In the genomic region with DNA sequence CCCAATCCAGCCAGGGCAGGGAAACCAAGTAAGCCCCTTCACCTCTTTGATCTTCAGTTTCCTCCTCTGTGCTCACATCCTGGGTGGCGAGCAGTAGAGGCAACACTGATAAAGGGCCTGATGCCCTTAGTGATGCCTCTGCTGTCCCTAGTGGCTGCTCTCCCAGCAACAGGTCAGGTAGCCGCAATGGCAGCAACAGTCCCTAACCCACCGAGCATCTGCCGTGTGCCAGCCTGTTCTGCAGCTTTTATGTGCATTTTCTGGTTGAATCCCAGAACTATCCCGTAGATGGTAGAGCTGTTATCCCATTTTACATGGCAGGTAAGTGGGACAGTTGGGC, we compare ENCODE assay signal across 14 cellular contexts. TPM values are rescaled to one million over a fixed set of nuclear protein-coding genes. Genes with fewer than 3 reads are reported as not detected.
DNase-seq lines count a peak whose midpoint lies in the region; FAIRE-seq and TF ChIP-seq lines count a peak whose summit lies in the region.
"Had no signal": no experiment of that assay in that cellular context is flagged by ENCODE, and none has a peak within 500 bp of the region (broad histone marks: within the 10 kb centered on the region; RNA-seq: fewer than 3 reads in every experiment).

No MANE protein-coding gene starts in this region.

- peak overlapping the region; percentile 84 for H3K27ac Mint-ChIP-seq in activated CD4-positive, alpha-beta T cell treated with anti-CD3 and anti-CD28 coated beads, Interleukin-2, amount 10 ng/mL, durations not matched to agents 7 days and 5 days
- H3K27ac Mint-ChIP-seq in activated CD4-positive, alpha-beta T cell treated with anti-CD3 and anti-CD28 coated beads, Interleukin-2, amount 10 ng/mL, durations not matched to agents 24 days and 14 days, result no peak overlapping the region
- H3K27ac Mint-ChIP-seq in chondrocyte (ENCODE audit: unreplicated experiment) (peak overlapping the region; percentile 73), progenitor cell of endocrine pancreas (peak overlapping the region; percentile 85)
- no peak overlapping the region for H3K27ac Mint-ChIP-seq in activated T-helper 2 cell treated with anti-CD3 and anti-CD28 coated beads, Interferon-gamma antibody, Interleukin-2, Interleukin-4, amounts not matched to agents 10 μg/mL and 5 μg/mL and 100 μg/mL, durations not matched to agents 14 hours and 24 hours and 36 hours

- H3K27me3 Mint-ChIP-seq in activated CD4-positive, alpha-beta T cell treated with anti-CD3 and anti-CD28 coated beads, Interleukin-2, amount 10 ng/mL, durations not matched to agents 7 days and 5 days, result no peaks in the 10 kb centered on the region
- no peaks in the 10 kb centered on the region for H3K27me3 Mint-ChIP-seq in activated CD4-positive, alpha-beta T cell treated with anti-CD3 and anti-CD28 coated beads, Interleukin-2, amount 10 ng/mL, durations not matched to agents 24 days and 14 days
- H3K27me3 Mint-ChIP-seq in chondrocyte (ENCODE audit: low read depth), result no peaks in the 10 kb centered on the region
- H3K27me3 Mint-ChIP-seq in progenitor cell of endocrine pancreas, result peaks cover 3% of the 10 kb centered on the region
- H3K27me3 Mint-ChIP-seq in activated T-helper 2 cell treated with anti-CD3 and anti-CD28 coated beads, Interferon-gamma antibody, Interleukin-2, Interleukin-4, amounts not matched to agents 10 μg/mL and 5 μg/mL and 100 μg/mL, durations not matched to agents 14 hours and 24 hours and 36 hours (ENCODE audit: low read depth), result no peaks in the 10 kb centered on the region

- H3K4me3 Mint-ChIP-seq in activated CD4-positive, alpha-beta T cell treated with anti-CD3 and anti-CD28 coated beads, Interleukin-2, amount 10 ng/mL, durations not matched to agents 7 days and 5 days, result no peak overlapping the region
- H3K4me3 Mint-ChIP-seq in activated CD4-positive, alpha-beta T cell treated with anti-CD3 and anti-CD28 coated beads, Interleukin-2, amount 10 ng/mL, durations not matched to agents 24 days and 14 days, result no peak overlapping the region
- no peak overlapping the region for H3K4me3 Mint-ChIP-seq in chondrocyte (ENCODE audit: unreplicated experiment)
- H3K4me3 Mint-ChIP-seq in progenitor cell of endocrine pancreas (ENCODE audit: low read depth), result no peak overlapping the region
- no peak overlapping the region for H3K4me3 Mint-ChIP-seq in activated T-helper 2 cell treated with anti-CD3 and anti-CD28 coated beads, Interferon-gamma antibody, Interleukin-2, Interleukin-4, amounts not matched to agents 10 μg/mL and 5 μg/mL and 100 μg/mL, durations not matched to agents 14 hours and 24 hours and 36 hours (ENCODE audit: low read depth)
- H3K4me3 Mint-ChIP-seq: CD14-positive monocyte had no signal

- intact Hi-C loops in activated CD4-positive, alpha-beta T cell treated with anti-CD3 and anti-CD28 coated beads, Interleukin-2, amount 10 ng/mL, durations not matched to agents 24 days and 14 days (cut with micrococcal nuclease), result no loop called here
- intact Hi-C loops in activated T-helper 2 cell treated with anti-CD3 and anti-CD28 coated beads, Interferon-gamma antibody, Interleukin-2, Interleukin-4, amounts not matched to agents 10 μg/mL and 5 μg/mL and 100 μg/mL, durations not matched to agents 14 hours and 24 hours and 36 hours (cut with micrococcal nuclease), result no loop called here

- CTCF ChIA-PET in activated CD4-positive, alpha-beta T cell treated with anti-CD3 and anti-CD28 coated beads, Interleukin-2, amount 10 ng/mL, durations not matched to agents 7 days and 5 days (lab: Charles Lee), result interaction anchor here (1.0 to 7.9 kb wide), 7 partner anchors 10 to 133 kb away, joined by 3 to 75 read pairs (median 3); no protein-coding TSS in a partner anchor

- TF ChIP-seq CTCF in NB4 (IDR thresholded peaks at IDR 0.05; ENCODE audit: low read depth, low read length) (peak; percentile 39), chondrocyte (IDR thresholded peaks at IDR 0.05) (peak; percentile 50), progenitor cell of endocrine pancreas (IDR thresholded peaks at IDR 0.05; ENCODE audit: unreplicated experiment) (peak; percentile 51)

- no peak for TF ChIP-seq POLR2A in NB4 (IDR thresholded peaks at IDR 0.05; ENCODE audit: extremely low read depth, insufficient read length)

- no peaks in the 10 kb centered on the region for H3K9me3 Mint-ChIP-seq in activated CD4-positive, alpha-beta T cell treated with anti-CD3 and anti-CD28 coated beads, Interleukin-2, amount 10 ng/mL, durations not matched to agents 7 days and 5 days
- no peaks in the 10 kb centered on the region for H3K9me3 Mint-ChIP-seq in activated CD4-positive, alpha-beta T cell treated with anti-CD3 and anti-CD28 coated beads, Interleukin-2, amount 10 ng/mL, durations not matched to agents 24 days and 14 days
- no peaks in the 10 kb centered on the region for H3K9me3 Mint-ChIP-seq in chondrocyte (ENCODE audit: low read depth)
- H3K9me3 Mint-ChIP-seq in progenitor cell of endocrine pancreas (ENCODE audit: low read depth), result no peaks in the 10 kb centered on the region
- H3K9me3 Mint-ChIP-seq in activated T-helper 2 cell treated with anti-CD3 and anti-CD28 coated beads, Interferon-gamma antibody, Interleukin-2, Interleukin-4, amounts not matched to agents 10 μg/mL and 5 μg/mL and 100 μg/mL, durations not matched to agents 14 hours and 24 hours and 36 hours, result no peaks in the 10 kb centered on the region
- H3K9me3 Mint-ChIP-seq: CD14-positive monocyte had no signal

- POLR2A ChIA-PET in activated CD4-positive, alpha-beta T cell treated with anti-CD3 and anti-CD28 coated beads, Interleukin-2, amount 10 ng/mL, durations not matched to agents 7 days and 5 days (lab: Charles Lee), result no interaction called here

- no peak overlapping the region for H3K4me3 ChIP-seq in NB4 (ENCODE audit: low read depth, low read length)
- H3K4me3 ChIP-seq: breast epithelium, skin epidermis had no signal

- H3K4me1 Mint-ChIP-seq in activated CD4-positive, alpha-beta T cell treated with anti-CD3 and anti-CD28 coated beads, Interleukin-2, amount 10 ng/mL, durations not matched to agents 7 days and 5 days, result peaks cover 39% of the 10 kb centered on the region
- peaks cover 26% of the 10 kb centered on the region for H3K4me1 Mint-ChIP-seq in activated CD4-positive, alpha-beta T cell treated with anti-CD3 and anti-CD28 coated beads, Interleukin-2, amount 10 ng/mL, durations not matched to agents 24 days and 14 days
- H3K4me1 Mint-ChIP-seq in chondrocyte (ENCODE audit: low read depth) (peaks cover 25% of the 10 kb centered on the region), progenitor cell of endocrine pancreas (ENCODE audit: low read depth) (peaks cover 4% of the 10 kb centered on the region)
- H3K4me1 Mint-ChIP-seq in activated T-helper 2 cell treated with anti-CD3 and anti-CD28 coated beads, Interferon-gamma antibody, Interleukin-2, Interleukin-4, amounts not matched to agents 10 μg/mL and 5 μg/mL and 100 μg/mL, durations not matched to agents 14 hours and 24 hours and 36 hours (ENCODE audit: low read depth), result peaks cover 12% of the 10 kb centered on the region

- peak; percentile 47 for DNase-seq in activated CD4-positive, alpha-beta T cell treated with anti-CD3 and anti-CD28 coated beads, Interleukin-2, amount 10 ng/mL, durations not matched to agents 7 days and 5 days
- no peak for DNase-seq in activated CD4-positive, alpha-beta T cell treated with anti-CD3 and anti-CD28 coated beads, Interleukin-2, amount 10 ng/mL, durations not matched to agents 24 days and 14 days
- DNase-seq in NB4 (ENCODE audit: low read depth) (peak; percentile 40), chondrocyte (ENCODE audit: low spot score) (no peak), progenitor cell of endocrine pancreas (ENCODE audit: low spot score, unreplicated experiment) (no peak), superior temporal gyrus (ENCODE audit: extremely low spot score) (no peak), urothelium cell line (ENCODE audit: low spot score) (no peak)
- DNase-seq in activated T-helper 2 cell treated with anti-CD3 and anti-CD28 coated beads, Interferon-gamma antibody, Interleukin-2, Interleukin-4, amounts not matched to agents 10 μg/mL and 5 μg/mL and 100 μg/mL, durations not matched to agents 14 hours and 24 hours and 36 hours (ENCODE audit: low spot score), result no peak
- DNase-seq: NCI-H187 treated with DMSO at 0.1 percent for 48 hours had no signal

- H3K36me3 Mint-ChIP-seq in activated CD4-positive, alpha-beta T cell treated with anti-CD3 and anti-CD28 coated beads, Interleukin-2, amount 10 ng/mL, durations not matched to agents 7 days and 5 days (ENCODE audit: low read depth), result peaks cover 30% of the 10 kb centered on the region
- peaks cover 44% of the 10 kb centered on the region for H3K36me3 Mint-ChIP-seq in activated CD4-positive, alpha-beta T cell treated with anti-CD3 and anti-CD28 coated beads, Interleukin-2, amount 10 ng/mL, durations not matched to agents 24 days and 14 days (ENCODE audit: low read depth)
- H3K36me3 Mint-ChIP-seq in chondrocyte (ENCODE audit: low read depth) (peaks cover 29% of the 10 kb centered on the region), progenitor cell of endocrine pancreas (ENCODE audit: insufficient read depth) (peaks cover 20% of the 10 kb centered on the region)
- H3K36me3 Mint-ChIP-seq in activated T-helper 2 cell treated with anti-CD3 and anti-CD28 coated beads, Interferon-gamma antibody, Interleukin-2, Interleukin-4, amounts not matched to agents 10 μg/mL and 5 μg/mL and 100 μg/mL, durations not matched to agents 14 hours and 24 hours and 36 hours (ENCODE audit: low read depth), result peaks cover 49% of the 10 kb centered on the region

- FAIRE-seq in urothelium cell line (lab: Jason Lieb, UNC), result no peak
- FAIRE-seq: islet of Langerhans, TTC549 had no signal

RNA-seq across cellular contexts. Expression of a gene that starts 5.2 kb away (rescaled TPM):
- total RNA-seq in activated CD4-positive, alpha-beta T cell treated with anti-CD3 and anti-CD28 coated beads, Interleukin-2, amount 10 ng/mL, durations not matched to agents 7 days and 5 days, result 10 to 100 TPM; 59.1 to 62.1 TPM
- 94.2 and 95.8 TPM in 2 replicates for total RNA-seq in activated CD4-positive, alpha-beta T cell treated with anti-CD3 and anti-CD28 coated beads, Interleukin-2, amount 10 ng/mL, durations not matched to agents 24 days and 14 days
- 108 to 123 TPM (median 120 TPM) in 3 replicates for total RNA-seq in chondrocyte
- total RNA-seq in progenitor cell of endocrine pancreas, result 61.4 and 66.3 TPM in 2 replicates
- 94.4 and 95.8 TPM in 2 replicates for total RNA-seq in activated T-helper 2 cell treated with anti-CD3 and anti-CD28 coated beads, Interferon-gamma antibody, Interleukin-2, Interleukin-4, amounts not matched to agents 10 μg/mL and 5 μg/mL and 100 μg/mL, durations not matched to agents 14 hours and 24 hours and 36 hours

RNA-seq across cellular contexts. Expression of a gene that starts 28.0 kb away (rescaled TPM):
- 10 to 100 TPM; 80.2 to 92.5 TPM for total RNA-seq in activated CD4-positive, alpha-beta T cell treated with anti-CD3 and anti-CD28 coated beads, Interleukin-2, amount 10 ng/mL, durations not matched to agents 7 days and 5 days
- 94.9 and 96.9 TPM in 2 replicates for total RNA-seq in activated CD4-positive, alpha-beta T cell treated with anti-CD3 and anti-CD28 coated beads, Interleukin-2, amount 10 ng/mL, durations not matched to agents 24 days and 14 days
- total RNA-seq in chondrocyte (264 to 272 TPM (median 271 TPM) in 3 replicates), progenitor cell of endocrine pancreas (55.3 and 57.7 TPM in 2 replicates)
- 85.3 and 86.4 TPM in 2 replicates for total RNA-seq in activated T-helper 2 cell treated with anti-CD3 and anti-CD28 coated beads, Interferon-gamma antibody, Interleukin-2, Interleukin-4, amounts not matched to agents 10 μg/mL and 5 μg/mL and 100 μg/mL, durations not matched to agents 14 hours and 24 hours and 36 hours

RNA-seq across cellular contexts. Expression of a gene that starts 31.3 kb away (rescaled TPM):
- 1,000 to 10,000 TPM; 7,183 to 8,252 TPM for total RNA-seq in activated CD4-positive, alpha-beta T cell treated with anti-CD3 and anti-CD28 coated beads, Interleukin-2, amount 10 ng/mL, durations not matched to agents 7 days and 5 days
- 5,198 and 5,435 TPM in 2 replicates for total RNA-seq in activated CD4-positive, alpha-beta T cell treated with anti-CD3 and anti-CD28 coated beads, Interleukin-2, amount 10 ng/mL, durations not matched to agents 24 days and 14 days
- 11,810 to 14,376 TPM (median 12,130 TPM) in 3 replicates for total RNA-seq in chondrocyte
- 16,546 and 17,116 TPM in 2 replicates for total RNA-seq in progenitor cell of endocrine pancreas
- 4,338 and 4,347 TPM in 2 replicates for total RNA-seq in activated T-helper 2 cell treated with anti-CD3 and anti-CD28 coated beads, Interferon-gamma antibody, Interleukin-2, Interleukin-4, amounts not matched to agents 10 μg/mL and 5 μg/mL and 100 μg/mL, durations not matched to agents 14 hours and 24 hours and 36 hours

RNA-seq across cellular contexts. Expression of a gene that starts 40.1 kb away (rescaled TPM):
- total RNA-seq in activated CD4-positive, alpha-beta T cell treated with anti-CD3 and anti-CD28 coated beads, Interleukin-2, amount 10 ng/mL, durations not matched to agents 7 days and 5 days, result 10 to 100 TPM; 32.4 to 35.4 TPM
- total RNA-seq in activated CD4-positive, alpha-beta T cell treated with anti-CD3 and anti-CD28 coated beads, Interleukin-2, amount 10 ng/mL, durations not matched to agents 24 days and 14 days, result 83.3 and 83.4 TPM in 2 replicates
- total RNA-seq in chondrocyte (26.4 to 32.1 TPM (median 28.1 TPM) in 3 replicates), progenitor cell of endocrine pancreas (25.3 and 25.9 TPM in 2 replicates)
- total RNA-seq in activated T-helper 2 cell treated with anti-CD3 and anti-CD28 coated beads, Interferon-gamma antibody, Interleukin-2, Interleukin-4, amounts not matched to agents 10 μg/mL and 5 μg/mL and 100 μg/mL, durations not matched to agents 14 hours and 24 hours and 36 hours, result 63.6 and 63.8 TPM in 2 replicates

RNA-seq across cellular contexts. Expression of a gene that starts 42.2 kb away (rescaled TPM):
- 10 to 100 TPM; 34.1 to 42.1 TPM for total RNA-seq in activated CD4-positive, alpha-beta T cell treated with anti-CD3 and anti-CD28 coated beads, Interleukin-2, amount 10 ng/mL, durations not matched to agents 7 days and 5 days
- total RNA-seq in activated CD4-positive, alpha-beta T cell treated with anti-CD3 and anti-CD28 coated beads, Interleukin-2, amount 10 ng/mL, durations not matched to agents 24 days and 14 days, result 39.1 and 42.4 TPM in 2 replicates
- 84.8 to 91.9 TPM (median 86.8 TPM) in 3 replicates for total RNA-seq in chondrocyte
- 62.5 and 65.0 TPM in 2 replicates for total RNA-seq in progenitor cell of endocrine pancreas
- 31.5 and 32.0 TPM in 2 replicates for total RNA-seq in activated T-helper 2 cell treated with anti-CD3 and anti-CD28 coated beads, Interferon-gamma antibody, Interleukin-2, Interleukin-4, amounts not matched to agents 10 μg/mL and 5 μg/mL and 100 μg/mL, durations not matched to agents 14 hours and 24 hours and 36 hours

Comparison
In these comparisons a context has a peak if more than half of its experiments do, and no peak if none do; other contexts are left out.
1. DNase-seq: peak in activated CD4-positive, alpha-beta T cell treated with anti-CD3 and anti-CD28 coated beads, Interleukin-2, amount 10 ng/mL, durations not matched to agents 7 days and 5 days (single experiment) and NB4 (single experiment); none in activated CD4-positive, alpha-beta T cell treated with anti-CD3 and anti-CD28 coated beads, Interleukin-2, amount 10 ng/mL, durations not matched to agents 24 days and 14 days (single experiment), chondrocyte (single experiment), progenitor cell of endocrine pancreas (single experiment), superior temporal gyrus (single experiment), urothelium cell line (single experiment) and activated T-helper 2 cell treated with anti-CD3 and anti-CD28 coated beads, Interferon-gamma antibody, Interleukin-2, Interleukin-4, amounts not matched to agents 10 μg/mL and 5 μg/mL and 100 μg/mL, durations not matched to agents 14 hours and 24 hours and 36 hours (single experiment).
2. H3K27ac Mint-ChIP-seq: peak in activated CD4-positive, alpha-beta T cell treated with anti-CD3 and anti-CD28 coated beads, Interleukin-2, amount 10 ng/mL, durations not matched to agents 7 days and 5 days (single experiment), chondrocyte (single experiment) and progenitor cell of endocrine pancreas (single experiment); none in activated CD4-positive, alpha-beta T cell treated with anti-CD3 and anti-CD28 coated beads, Interleukin-2, amount 10 ng/mL, durations not matched to agents 24 days and 14 days (single experiment) and activated T-helper 2 cell treated with anti-CD3 and anti-CD28 coated beads, Interferon-gamma antibody, Interleukin-2, Interleukin-4, amounts not matched to agents 10 μg/mL and 5 μg/mL and 100 μg/mL, durations not matched to agents 14 hours and 24 hours and 36 hours (single experiment).
3. Peak in every context shown above with its lines, with median percentiles within 50 percentile points of each other: CTCF ChIP-seq.